In genomic region chr2:23198316-23199114, GRCh38 we compare ENCODE assay signal across 16 cellular contexts.
"Had no signal": no experiment of that assay in that cellular context is flagged by ENCODE, and none has a peak within 500 bp of the region (broad histone marks: within the 10 kb centered on the region; RNA-seq: fewer than 3 reads in every experiment).

No MANE protein-coding gene starts in this region.

- DNase-seq: activated CD4-positive, CD25-positive, alpha-beta regulatory T cell treated with anti-CD3 and anti-CD28 coated beads, Interleukin-2, amount 50 U/mL, for 72 hours; activated naive CD4-positive, alpha-beta T cell; activated T-cell treated with anti-CD3 and anti-CD28 coated beads for 4 hours; aorta; cerebellar nuclear complex; effector memory CD4-positive, alpha-beta T cell; heart left ventricle; left ventricle myocardium superior; right cardiac atrium; stimulated activated CD4-positive, alpha-beta T cell treated with anti-CD3 and anti-CD28 coated beads, Interleukin-4, amount 100 ng/mL, for 24 hours; stimulated activated naive CD4-positive, alpha-beta T cell treated with Interleukin-2 at 50 U/mL for 16 hours; substantia nigra had no signal

- H3K27me3 ChIP-seq: heart left ventricle, tibial nerve, vagina had no signal

- H3K4me3 ChIP-seq: heart left ventricle, prostate gland, tibial nerve, vagina had no signal

- H3K4me3 Mint-ChIP-seq: nephron had no signal

- H3K4me1 Mint-ChIP-seq: nephron had no signal

- H3K27ac Mint-ChIP-seq: nephron had no signal

- H3K36me3 ChIP-seq: heart left ventricle, prostate gland, tibial nerve, vagina had no signal

- H3K27ac ChIP-seq: heart left ventricle, prostate gland, tibial nerve, vagina had no signal

- H3K9me3 ChIP-seq: prostate gland, vagina had no signal

- H3K4me1 ChIP-seq: heart left ventricle, prostate gland, tibial nerve, vagina had no signal
